In genomic region chr2:65294701-65295100, GRCh38 we compare ENCODE assay signal across 1 cellular context.
A peak's percentile ranks its signal among the peaks of the same experiment; 100 is the strongest.
TF ChIP-seq lines count a peak whose summit lies in the region.

No MANE protein-coding gene starts in this region.

TF ChIP-seq in K562, 482 proteins besides CTCF, POLR2A, EP300 and RAD21 (continued from another document and continues in another):
- no peak for TF ChIP-seq SMAD2 (IDR thresholded peaks at IDR 0.05; ENCODE audit: low read depth, low read length)
- TF ChIP-seq PRMT5 (CRISPR knock-in tag; IDR thresholded peaks at IDR 0.05): no peak
- no peak for TF ChIP-seq MCM7 (IDR thresholded peaks at IDR 0.05)
- peak; percentile 51; the same call in 1 of the 2 replicates for TF ChIP-seq MEF2D (tag; conservative IDR thresholded peaks at IDR 0.05; ENCODE audit: low read depth)
- no peak for TF ChIP-seq ZNF277 (CRISPR knock-in tag; IDR thresholded peaks at IDR 0.05; ENCODE audit: borderline replicate concordance)
- no peak for TF ChIP-seq ZNF408 (CRISPR knock-in tag; IDR thresholded peaks at IDR 0.05; ENCODE audit: low read depth)
- no peak for TF ChIP-seq ZBTB49 (CRISPR knock-in tag; IDR thresholded peaks at IDR 0.05; ENCODE audit: borderline replicate concordance)
- TF ChIP-seq ZC3H4 (CRISPR knock-in tag; IDR thresholded peaks at IDR 0.05; ENCODE audit: borderline replicate concordance): no peak
- no peak for TF ChIP-seq ZNF232 (CRISPR knock-in tag; IDR thresholded peaks at IDR 0.05)
- no peak for TF ChIP-seq THRB (CRISPR knock-in tag; conservative IDR thresholded peaks at IDR 0.05)
- 0 out of 2 replicates have a peak, but pooled peaks have one; percentile 48 for TF ChIP-seq ZNF766 (CRISPR knock-in tag; conservative IDR thresholded peaks at IDR 0.05)
- TF ChIP-seq ZBTB26 (CRISPR knock-in tag; IDR thresholded peaks at IDR 0.05): no peak
- TF ChIP-seq HNRNPLL (IDR thresholded peaks at IDR 0.05; ENCODE audit: low read depth, low read length, poor library complexity, severe bottlenecking): no peak
- no peak for TF ChIP-seq ZNF324 (CRISPR knock-in tag; IDR thresholded peaks at IDR 0.05)
- TF ChIP-seq NUFIP1 (IDR thresholded peaks at IDR 0.05; ENCODE audit: partially characterized antibody): no peak
- TF ChIP-seq ZNF699 (CRISPR knock-in tag; IDR thresholded peaks at IDR 0.05; ENCODE audit: insufficient replicate concordance): no peak
- TF ChIP-seq ZNF764 (CRISPR knock-in tag; IDR thresholded peaks at IDR 0.05; ENCODE audit: low read depth): no peak
- peak; percentile 80; the same call in 1 of the 2 replicates for TF ChIP-seq MTA1 (IDR thresholded peaks at IDR 0.05; ENCODE audit: borderline replicate concordance)
- TF ChIP-seq HMBOX1 (IDR thresholded peaks at IDR 0.05): no peak
- no peak for TF ChIP-seq ZNF143 (CRISPR knock-in tag; IDR thresholded peaks at IDR 0.05)
- no peak for TF ChIP-seq SAFB (IDR thresholded peaks at IDR 0.05; ENCODE audit: borderline replicate concordance, low read depth, low read length)
- TF ChIP-seq SPI1 (IDR thresholded peaks at IDR 0.05; ENCODE audit: borderline replicate concordance, low read depth, low read length): peak; percentile 19; the same call in 1 of the 2 replicates
- no peak for TF ChIP-seq TSHZ1 (CRISPR knock-in tag; IDR thresholded peaks at IDR 0.05)
- no peak for TF ChIP-seq ZNF444 (CRISPR knock-in tag; IDR thresholded peaks at IDR 0.05)
- no peak for TF ChIP-seq ZNF778 (CRISPR knock-in tag; IDR thresholded peaks at IDR 0.05)
- peak; percentile 87 for TF ChIP-seq LEF1 (IDR thresholded peaks at IDR 0.05)
- peak; percentile 68 to 80 for TF ChIP-seq MAZ (CRISPR knock-in tag; conservative IDR thresholded peaks at IDR 0.05 in 1 of 2, IDR thresholded peaks at IDR 0.05 in 1 of 2)
- TF ChIP-seq CBX2 (IDR thresholded peaks at IDR 0.05; ENCODE audit: insufficient read depth, low read length, poor library complexity, severe bottlenecking): no peak
- no peak for TF ChIP-seq RUNX1 (IDR thresholded peaks at IDR 0.05; ENCODE audit: low read depth)
- TF ChIP-seq KDM5B (IDR thresholded peaks at IDR 0.05; ENCODE audit: insufficient replicate concordance, low read depth, low read length): no peak
- no peak for TF ChIP-seq ATF6 (CRISPR knock-in tag; IDR thresholded peaks at IDR 0.05)
- no peak for TF ChIP-seq TFE3 (CRISPR knock-in tag; IDR thresholded peaks at IDR 0.05)
- peak; percentile 42 to 59; a peak in 3 of 4 replicates for TF ChIP-seq MNT (conservative IDR thresholded peaks at IDR 0.05)
- TF ChIP-seq ZNF449 (CRISPR knock-in tag; IDR thresholded peaks at IDR 0.05): no peak
- no peak for TF ChIP-seq ZC3H8 (IDR thresholded peaks at IDR 0.05)
- peak; percentile 89 for TF ChIP-seq SMARCC2 (IDR thresholded peaks at IDR 0.05; ENCODE audit: low read depth)
- peak; percentile 72 for TF ChIP-seq HDAC2 (IDR thresholded peaks at IDR 0.05)
- TF ChIP-seq PURB (CRISPR knock-in tag; IDR thresholded peaks at IDR 0.05; ENCODE audit: low read depth): no peak
- TF ChIP-seq PML (IDR thresholded peaks at IDR 0.05; ENCODE audit: low read length): peak; percentile 42; the same call in 1 of the 2 replicates
- TF ChIP-seq CGGBP1 (CRISPR knock-in tag; IDR thresholded peaks at IDR 0.05): no peak
- TF ChIP-seq NFIC (IDR thresholded peaks at IDR 0.05): peak; percentile 44; the same call in 1 of the 2 replicates
- TF ChIP-seq NELFE (IDR thresholded peaks at IDR 0.05; ENCODE audit: insufficient read depth, insufficient read length): no peak
- no peak for TF ChIP-seq MXD1 (CRISPR knock-in tag; IDR thresholded peaks at IDR 0.05; ENCODE audit: borderline replicate concordance, poor library complexity, severe bottlenecking)
- TF ChIP-seq ZBTB17 (CRISPR knock-in tag; IDR thresholded peaks at IDR 0.05): 0 out of 2 replicates have a peak, but pooled peaks have one; percentile 37
- TF ChIP-seq RBM15 (IDR thresholded peaks at IDR 0.05; ENCODE audit: insufficient read depth, low read length): no peak
